Comparison of ENCODE assay signal across 37 cellular contexts in genomic region chr17:14515015-14515414, GRCh38.
DNase-seq lines count a peak whose midpoint lies in the region; ATAC-seq and TF ChIP-seq lines count a peak whose summit lies in the region.
"Had no signal": no experiment of that assay in that cellular context is flagged by ENCODE, and none has a peak within 500 bp of the region (broad histone marks: within the 10 kb centered on the region; RNA-seq: fewer than 3 reads in every experiment).

No MANE protein-coding gene starts in this region.

- no peak for TF ChIP-seq EP300 in stomach (IDR thresholded peaks at IDR 0.05)

- intact Hi-C loops in stomach (cut with DNase I; ENCODE audit: low total_unique reads) (no loop called here), natural killer cell (cut with micrococcal nuclease) (no loop called here)

- TF ChIP-seq POLR2A in stomach (IDR thresholded peaks at IDR 0.05): no peak

- H3K4me1 ChIP-seq in liver (ENCODE audit: control insufficient read depth in 4 of 4, insufficient read depth in 4 of 4, low read length in 3 of 4) (no peaks in the 10 kb centered on the region), stomach (no peaks in the 10 kb centered on the region)
- H3K4me1 ChIP-seq: tibial nerve had no signal

- H3K36me3 ChIP-seq in H7 (replicated peaks; ENCODE audit: control insufficient read depth, insufficient read depth, low read length) (no peaks in the 10 kb centered on the region), liver (ENCODE audit: control insufficient read depth in 4 of 4, insufficient read depth in 3 of 4, low read depth in 1 of 4, low read length in 3 of 4) (no peaks in the 10 kb centered on the region), stomach (no peaks in the 10 kb centered on the region)
- H3K36me3 ChIP-seq: cardiac muscle cell, tibial nerve had no signal

- no peaks in the 10 kb centered on the region for H3K27me3 ChIP-seq in H7 (ENCODE audit: control insufficient read depth, insufficient read depth, low read length)
- H3K27me3 ChIP-seq in liver (ENCODE audit: control insufficient read depth in 4 of 4, insufficient read depth in 4 of 4, low read length in 3 of 4): no peaks in the 10 kb centered on the region
- H3K27me3 ChIP-seq in stomach: no peaks in the 10 kb centered on the region
- H3K27me3 ChIP-seq: cardiac muscle cell, tibial nerve had no signal

- ATAC-seq in stimulated activated naive CD8-positive, alpha-beta T cell treated with anti-CD3 and anti-CD28 coated beads, Interleukin-15, Interleukin-2, amounts not matched to agents 100 U/mL and 50 U/mL, for 24 hours: no peak
- no peak for ATAC-seq in natural killer cell
- ATAC-seq: esophagus mucosa; left ventricle myocardium superior; naive thymus-derived CD4-positive, alpha-beta T cell had no signal

- H3K27ac ChIP-seq in liver (ENCODE audit: low read depth in 1 of 2, low read length in 2 of 2) (no peak overlapping the region), stomach (no peak overlapping the region)
- H3K27ac ChIP-seq: cardiac muscle cell, coronary artery, HL-60, KMS-11, RWPE1, SK-N-MC, tibial nerve had no signal

- DNase-seq in AG09309 (ENCODE audit: low read depth): no peak
- peak; percentile 3 for DNase-seq in H7
- DNase-seq in epithelial cell of esophagus (ENCODE audit: low read depth): no peak
- DNase-seq in stimulated activated naive CD8-positive, alpha-beta T cell treated with anti-CD3 and anti-CD28 coated beads, Interleukin-15, Interleukin-2, amounts not matched to agents 100 U/mL and 50 U/mL, for 24 hours: no peak
- no peak for DNase-seq in COLO829 (ENCODE audit: low spot score)
- DNase-seq in stomach: no peak
- DNase-seq in natural killer cell: no peak
- DNase-seq: ACHN; activated CD4-positive, alpha-beta T cell treated with anti-CD3 and anti-CD28 coated beads, Interleukin-2, amount 50 U/mL, for 1 hour; activated CD4-positive, CD25-positive, alpha-beta regulatory T cell; activated gamma-delta T cell; activated naive CD8-positive, alpha-beta T cell treated with anti-CD3 and anti-CD28 coated beads for 36 hours; activated T-cell treated with anti-CD3 and anti-CD28 coated beads, Interleukin-2, amount 50 U/mL, for 24 hours; aorta; DMS79 treated with DMSO at 0.1 percent for 48 hours; effector memory CD4-positive, alpha-beta T cell; GOT3; islet precursor cell; left ventricle myocardium superior; MM.1S; naive thymus-derived CD4-positive, alpha-beta T cell; NCI-H2081; NCI-H526; OCI-M1; stimulated activated CD4-positive, alpha-beta T cell treated with anti-CD3 and anti-CD28 coated beads, Interleukin-4, amount 100 ng/mL, for 24 hours; T-helper 1 cell had no signal

- H3K9me3 Mint-ChIP-seq in natural killer cell: no peaks in the 10 kb centered on the region
- H3K9me3 Mint-ChIP-seq: activated naive CD8-positive, alpha-beta T cell treated with anti-CD3 and anti-CD28 coated beads for 36 hours; activated T-cell treated with anti-CD3 and anti-CD28 coated beads, Interleukin-2, amount 50 U/mL, for 24 hours had no signal

- H3K4me3 Mint-ChIP-seq in natural killer cell: no peak overlapping the region
- H3K4me3 Mint-ChIP-seq: activated naive CD8-positive, alpha-beta T cell treated with anti-CD3 and anti-CD28 coated beads for 36 hours; activated T-cell treated with anti-CD3 and anti-CD28 coated beads, Interleukin-2, amount 50 U/mL, for 24 hours; CD14-positive monocyte; mesothelial cell of epicardium; naive thymus-derived CD4-positive, alpha-beta T cell had no signal

- 92% methylated on average over 3 of the region's 3 CpGs for WGBS in liver
- WGBS in stomach, 5 donors: 60 to 70% (median 62%) methylated on average over 3 of the region's 3 CpGs

- H3K36me3 Mint-ChIP-seq in natural killer cell: no peaks in the 10 kb centered on the region
- H3K36me3 Mint-ChIP-seq: activated naive CD8-positive, alpha-beta T cell treated with anti-CD3 and anti-CD28 coated beads for 36 hours; CD14-positive monocyte; mesothelial cell of epicardium; naive thymus-derived CD4-positive, alpha-beta T cell had no signal

- no peaks in the 10 kb centered on the region for H3K27me3 Mint-ChIP-seq in natural killer cell (ENCODE audit: low read depth in 2 of 2)
- H3K27me3 Mint-ChIP-seq: activated naive CD8-positive, alpha-beta T cell treated with anti-CD3 and anti-CD28 coated beads for 36 hours; activated T-cell treated with anti-CD3 and anti-CD28 coated beads, Interleukin-2, amount 50 U/mL, for 24 hours had no signal

- H3K9me3 ChIP-seq in liver (ENCODE audit: control insufficient read depth in 4 of 4, low read length in 3 of 4) (no peaks in the 10 kb centered on the region), stomach (no peaks in the 10 kb centered on the region)
- H3K9me3 ChIP-seq: tibial nerve had no signal

- peak; percentile 16 for TF ChIP-seq CTCF in AG09309 (IDR thresholded peaks at IDR 0.05; ENCODE audit: control insufficient read depth, insufficient read depth, low read depth, low read length, missing control alignments)
- peak; percentile 18 for TF ChIP-seq CTCF in epithelial cell of esophagus (IDR thresholded peaks at IDR 0.05; ENCODE audit: insufficient read depth, low read depth, low read length, missing control alignments)
- TF ChIP-seq CTCF in liver (IDR thresholded peaks at IDR 0.05; ENCODE audit: low read depth, low read length, missing input control): no peak
- TF ChIP-seq CTCF in stomach (IDR thresholded peaks at IDR 0.05): no peak
- TF ChIP-seq CTCF in natural killer cell (IDR thresholded peaks at IDR 0.05): no peak

- H3K4me1 Mint-ChIP-seq in natural killer cell: peaks cover 0 to 4% of the 10 kb centered on the region in 2 donors
- H3K4me1 Mint-ChIP-seq: activated naive CD8-positive, alpha-beta T cell treated with anti-CD3 and anti-CD28 coated beads for 36 hours; CD14-positive monocyte; mesothelial cell of epicardium; naive thymus-derived CD4-positive, alpha-beta T cell had no signal

- no peak overlapping the region for H3K27ac Mint-ChIP-seq in natural killer cell
- H3K27ac Mint-ChIP-seq: activated naive CD8-positive, alpha-beta T cell treated with anti-CD3 and anti-CD28 coated beads for 36 hours; activated T-cell treated with anti-CD3 and anti-CD28 coated beads, Interleukin-2, amount 50 U/mL, for 24 hours; CD14-positive monocyte; mesothelial cell of epicardium; naive thymus-derived CD4-positive, alpha-beta T cell had no signal

- no peak overlapping the region for H3K9ac ChIP-seq in liver (ENCODE audit: low read depth in 1 of 2, low read length in 2 of 2)
- H3K9ac ChIP-seq: KMS-11 had no signal

- no peak overlapping the region for H3K4me3 ChIP-seq in AG09309 (ENCODE audit: control insufficient read depth, low read depth, low read length)
- no peak overlapping the region for H3K4me3 ChIP-seq in H7 (ENCODE audit: insufficient read depth, low read depth, low read length)
- no peak overlapping the region for H3K4me3 ChIP-seq in epithelial cell of esophagus (ENCODE audit: low read length)
- H3K4me3 ChIP-seq in liver (ENCODE audit: low read depth in 1 of 3, low read length in 3 of 3): no peak overlapping the region
- no peak overlapping the region for H3K4me3 ChIP-seq in stomach
- H3K4me3 ChIP-seq: cardiac muscle cell, coronary artery, SK-N-MC, tibial nerve had no signal

- TF ChIP-seq RAD21 in liver (IDR thresholded peaks at IDR 0.05): peak; percentile 40 to 60

TF ChIP-seq in liver, 16 proteins besides CTCF, POLR2A, EP300 and RAD21 (continues in another document):
- TF ChIP-seq FOXA2 (IDR thresholded peaks at IDR 0.05) (no peak), NR2F2 (IDR thresholded peaks at IDR 0.05) (no peak), FOXA1 (IDR thresholded peaks at IDR 0.05) (no peak), REST (IDR thresholded peaks at IDR 0.05) (no peak), SP1 (IDR thresholded peaks at IDR 0.05) (no peak), HNF4G (IDR thresholded peaks at IDR 0.05) (no peak), RXRA (IDR thresholded peaks at IDR 0.05) (no peak), EGR1 (IDR thresholded peaks at IDR 0.05; ENCODE audit: low read depth in 2 of 2) (no peak), TAF1 (conservative IDR thresholded peaks at IDR 0.05) (no peak), HNF4A (conservative IDR thresholded peaks at IDR 0.05) (no peak), GABPA (IDR thresholded peaks at IDR 0.05 in 1 of 2, conservative IDR thresholded peaks at IDR 0.05 in 1 of 2) (no peak), YY1 (IDR thresholded peaks at IDR 0.05) (no peak), ATF3 (IDR thresholded peaks at IDR 0.05) (no peak), MAX (IDR thresholded peaks at IDR 0.05) (no peak)

Comparison
In these comparisons a context has a peak if more than half of its experiments do, and no peak if none do; other contexts are left out.
1. CTCF ChIP-seq: peak in AG09309 (single experiment) and epithelial cell of esophagus (single experiment); none in liver (single experiment), stomach (0 of 7) and natural killer cell (single experiment).